In genomic region chr18:37464287-37464686, GRCh38 we compare ENCODE assay signal across 17 cellular contexts.
DNase-seq lines count a peak whose midpoint lies in the region; ATAC-seq and TF ChIP-seq lines count a peak whose summit lies in the region.
"Had no signal": no experiment of that assay in that cellular context is flagged by ENCODE, and none has a peak within 500 bp of the region (broad histone marks: within the 10 kb centered on the region; RNA-seq: fewer than 3 reads in every experiment).

No MANE protein-coding gene starts in this region.

- H3K27ac ChIP-seq in cingulate gyrus (ENCODE audit: low read depth, low read length) (peak overlapping the region; percentile 23), neuronal stem cell (replicated peaks; ENCODE audit: low read length) (no peak overlapping the region)
- H3K27ac ChIP-seq: BLaER1 treated with 17β-estradiol and CSF1 and Interleukin-3, amounts not matched to agents 10 nM and 100 nM; HL-60 had no signal

- no peak overlapping the region for H3K4ac ChIP-seq in neuronal stem cell (ENCODE audit: low read length)

- H3K4me3 ChIP-seq in neuronal stem cell (ENCODE audit: low read length in 2 of 2), result no peak overlapping the region
- H3K4me3 ChIP-seq: BLaER1 treated with 17β-estradiol and CSF1 and Interleukin-3, amounts not matched to agents 10 nM and 100 nM; GM12878 had no signal

- no peak overlapping the region for H2BK15ac ChIP-seq in neuronal stem cell (ENCODE audit: low read length)

- H3K4me1 Mint-ChIP-seq in mesothelial cell of epicardium, result peaks cover 12% of the 10 kb centered on the region
- H3K4me1 Mint-ChIP-seq: CD4-positive, CD25-positive, alpha-beta regulatory T cell had no signal

- H2AFZ ChIP-seq in neuronal stem cell (ENCODE audit: low read length), result no peak overlapping the region

- H3K23ac ChIP-seq in neuronal stem cell (ENCODE audit: low read depth, low read length, poor library complexity), result no peak overlapping the region

- peaks cover 0 to 4% of the 10 kb centered on the region in 2 donors for H3K4me1 ChIP-seq in neuronal stem cell (ENCODE audit: control insufficient read depth in 2 of 2, insufficient read depth in 1 of 2, low read depth in 1 of 2, low read length in 2 of 2)
- H3K4me1 ChIP-seq: BLaER1 treated with 17β-estradiol and CSF1 and Interleukin-3, amounts not matched to agents 10 nM and 100 nM had no signal

- H4K8ac ChIP-seq in neuronal stem cell (ENCODE audit: low read depth, low read length), result no peak overlapping the region

- no peaks in the 10 kb centered on the region for H3K9me3 ChIP-seq in neuronal stem cell (replicated peaks in 1 of 2; ENCODE audit: control insufficient read depth in 2 of 2, insufficient read depth in 1 of 2, low read depth in 1 of 2, low read length in 2 of 2)
- H3K9me3 ChIP-seq: BLaER1 treated with 17β-estradiol and CSF1 and Interleukin-3, amounts not matched to agents 10 nM and 100 nM had no signal

- no peak overlapping the region for H3K4me2 ChIP-seq in neuronal stem cell (ENCODE audit: insufficient read depth, low read length, poor library complexity, severe bottlenecking)
- H3K4me2 ChIP-seq: BLaER1 treated with 17β-estradiol and CSF1 and Interleukin-3, amounts not matched to agents 10 nM and 100 nM had no signal

- peak; percentile 37 for DNase-seq in EL
- peak; percentile 57 for DNase-seq in RPMI7951 (ENCODE audit: low read depth)
- no peak for DNase-seq in neuronal stem cell (ENCODE audit: low spot score)
- DNase-seq in NCI-H2029 (lab: John Stamatoyannopoulos, UW), result no peak
- no peak for DNase-seq in mesothelial cell of epicardium (ENCODE audit: low spot score in 2 of 2, unreplicated experiment in 2 of 2)
- DNase-seq in dermis blood vessel endothelial cell, result no peak
- DNase-seq: ACHN; Calu3; CD4-positive, CD25-positive, alpha-beta regulatory T cell; DMS 273 treated with DMSO at 0.1 percent for 48 hours; GOT3; H9 had no signal

- no peaks in the 10 kb centered on the region for H3K36me3 Mint-ChIP-seq in mesothelial cell of epicardium
- H3K36me3 Mint-ChIP-seq: CD4-positive, CD25-positive, alpha-beta regulatory T cell had no signal

- H2AK5ac ChIP-seq in neuronal stem cell (ENCODE audit: low read depth, low read length), result peak overlapping the region; percentile 6

- H2BK120ac ChIP-seq in neuronal stem cell (ENCODE audit: low read depth, low read length), result no peak overlapping the region

- H2BK12ac ChIP-seq in neuronal stem cell (ENCODE audit: low read length), result no peak overlapping the region

- H3K27me3 Mint-ChIP-seq in mesothelial cell of epicardium (ENCODE audit: low read depth), result peaks cover 2% of the 10 kb centered on the region
- H3K27me3 Mint-ChIP-seq: CD4-positive, CD25-positive, alpha-beta regulatory T cell had no signal

- no peaks in the 10 kb centered on the region for H3K79me1 ChIP-seq in neuronal stem cell (ENCODE audit: low read depth, low read length)

- H3K9ac ChIP-seq in neuronal stem cell (ENCODE audit: low read depth, low read length, poor library complexity), result no peak overlapping the region
- H3K9ac ChIP-seq: BLaER1 treated with 17β-estradiol and CSF1 and Interleukin-3, amounts not matched to agents 10 nM and 100 nM had no signal

- H4K91ac ChIP-seq in neuronal stem cell (ENCODE audit: low read depth, low read length, poor library complexity), result no peak overlapping the region

- H2BK5ac ChIP-seq in neuronal stem cell (ENCODE audit: low read length), result no peak overlapping the region

- H3K36me3 ChIP-seq in neuronal stem cell (replicated peaks in 1 of 2; ENCODE audit: control insufficient read depth in 2 of 2, insufficient read depth in 2 of 2, low read length in 2 of 2), result no peaks in the 10 kb centered on the region
- H3K36me3 ChIP-seq: BLaER1 treated with 17β-estradiol and CSF1 and Interleukin-3, amounts not matched to agents 10 nM and 100 nM had no signal

- no peak for TF ChIP-seq CTCF in mesothelial cell of epicardium (IDR thresholded peaks at IDR 0.05; ENCODE audit: unreplicated experiment)

- no peak overlapping the region for H3K27ac Mint-ChIP-seq in mesothelial cell of epicardium
- H3K27ac Mint-ChIP-seq: CD4-positive, CD25-positive, alpha-beta regulatory T cell; H9 had no signal

- H3K14ac ChIP-seq in neuronal stem cell (ENCODE audit: low read length), result no peak overlapping the region

- H3K18ac ChIP-seq in neuronal stem cell (ENCODE audit: low read length), result peak overlapping the region; percentile 77

- H3K4me3 Mint-ChIP-seq in mesothelial cell of epicardium, result no peak overlapping the region
- H3K4me3 Mint-ChIP-seq: CD4-positive, CD25-positive, alpha-beta regulatory T cell; H9 had no signal

- H3K27me3 ChIP-seq in neuronal stem cell (ENCODE audit: control insufficient read depth in 3 of 3, insufficient read depth in 3 of 3, low read depth in 1 of 3, low read length in 3 of 3), result no peaks in the 10 kb centered on the region
- H3K27me3 ChIP-seq: BLaER1 treated with 17β-estradiol and CSF1 and Interleukin-3, amounts not matched to agents 10 nM and 100 nM had no signal

- no peak for ATAC-seq in HG03139 (IDR thresholded peaks at IDR 0.05; ENCODE audit: unreplicated experiment)
- ATAC-seq: GM12878 had no signal

- WGBS in neuronal stem cell (ENCODE audit: extremely low coverage in 2 of 2, insufficient read length in 2 of 2, insufficient replicate concordance in 1 of 2), 2 donors, result no CpG with 5 or more reads among the region's 3 CpGs

- H3K9me3 Mint-ChIP-seq in mesothelial cell of epicardium, result no peaks in the 10 kb centered on the region
- H3K9me3 Mint-ChIP-seq: H9 had no signal

Comparison
In these comparisons a context has a peak if more than half of its experiments do, and no peak if none do; other contexts are left out.
1. DNase-seq: peak in EL (single experiment) and RPMI7951 (single experiment); none in neuronal stem cell (single experiment), NCI-H2029 (single experiment), mesothelial cell of epicardium (0 of 2) and dermis blood vessel endothelial cell (single experiment).